In genomic region chr7:127404282-127405049, GRCh38 we compare ENCODE assay signal across 13 cellular contexts. TPM values are rescaled to one million over a fixed set of nuclear protein-coding genes. Genes with fewer than 3 reads are reported as not detected.
DNase-seq lines count a peak whose midpoint lies in the region; ATAC-seq, FAIRE-seq and TF ChIP-seq lines count a peak whose summit lies in the region.
"Had no signal": no experiment of that assay in that cellular context is flagged by ENCODE, and none has a peak within 500 bp of the region (broad histone marks: within the 10 kb centered on the region; RNA-seq: fewer than 3 reads in every experiment).

No MANE protein-coding gene starts in this region.

- in situ Hi-C loops in HAP-1 (cut with MboI; ENCODE audit: low sequenced_read_pairs), result no loop called here

- ATAC-seq in GM18508 (IDR thresholded peaks at IDR 0.05; ENCODE audit: insufficient read depth, unreplicated experiment), result peak; percentile 54
- peak; percentile 80 for ATAC-seq in HG02885 (IDR thresholded peaks at IDR 0.05; ENCODE audit: poor library complexity, unreplicated experiment)
- ATAC-seq in activated T-helper 17 cell treated with anti-CD3 and anti-CD28 coated beads, Interleukin-2, amount 50 U/mL, for 72 hours (replicated peaks), result peak; percentile 84

- H3K4me1 ChIP-seq in Peyer's patch, result no peaks in the 10 kb centered on the region
- H3K4me1 ChIP-seq in HAP-1, result no peaks in the 10 kb centered on the region
- H3K4me1 ChIP-seq: parathyroid adenoma had no signal

- FAIRE-seq in GM19239 (lab: Jason Lieb, UNC), result peak; percentile 28

- TF ChIP-seq POLR2A in Peyer's patch (IDR thresholded peaks at IDR 0.05), result no peak

- H3K36me3 Mint-ChIP-seq in activated T-helper 17 cell treated with anti-CD3 and anti-CD28 coated beads, Interleukin-2, amount 50 U/mL, for 72 hours (ENCODE audit: low read depth), result no peaks in the 10 kb centered on the region

- peaks cover 10% of the 10 kb centered on the region for H3K4me1 Mint-ChIP-seq in activated T-helper 17 cell treated with anti-CD3 and anti-CD28 coated beads, Interleukin-2, amount 50 U/mL, for 72 hours

- no peaks in the 10 kb centered on the region for H3K9me3 ChIP-seq in Peyer's patch
- no peaks in the 10 kb centered on the region for H3K9me3 ChIP-seq in HAP-1

- H3K27me3 Mint-ChIP-seq in activated T-helper 17 cell treated with anti-CD3 and anti-CD28 coated beads, Interleukin-2, amount 50 U/mL, for 72 hours, result peaks cover 5% of the 10 kb centered on the region

- peak overlapping the region; percentile 58 for H3K27ac Mint-ChIP-seq in activated T-helper 17 cell treated with anti-CD3 and anti-CD28 coated beads, Interleukin-2, amount 50 U/mL, for 72 hours

- no peak overlapping the region for H3K27ac ChIP-seq in Peyer's patch
- H3K27ac ChIP-seq: parathyroid adenoma had no signal

- DNase-seq in GM19239 (ENCODE audit: insufficient read length, low spot score), result no peak
- no peak for DNase-seq in Peyer's patch
- no peak for DNase-seq in HAP-1 (ENCODE audit: low spot score in 2 of 2)
- no peak for DNase-seq in OCI-M1 (lab: John Stamatoyannopoulos, UW)
- no peak for DNase-seq in SHP77 treated with DMSO at 0.1 percent for 48 hours (lab: John Stamatoyannopoulos, UW)
- DNase-seq: erythroblast; hypothalamus; stimulated activated naive CD4-positive, alpha-beta T cell treated with Interleukin-2 at 50 U/mL for 16 hours had no signal

- H3K27me3 ChIP-seq in Peyer's patch, result no peaks in the 10 kb centered on the region
- peaks cover 4% of the 10 kb centered on the region for H3K27me3 ChIP-seq in HAP-1 (ENCODE audit: low read depth)

- no peaks in the 10 kb centered on the region for H3K36me3 ChIP-seq in Peyer's patch
- no peaks in the 10 kb centered on the region for H3K36me3 ChIP-seq in HAP-1 (replicated peaks)

- no peaks in the 10 kb centered on the region for H3K9me3 Mint-ChIP-seq in activated T-helper 17 cell treated with anti-CD3 and anti-CD28 coated beads, Interleukin-2, amount 50 U/mL, for 72 hours

- no peak for TF ChIP-seq CTCF in Peyer's patch (IDR thresholded peaks at IDR 0.05)

- peak overlapping the region; percentile 32 for H3K4me3 Mint-ChIP-seq in activated T-helper 17 cell treated with anti-CD3 and anti-CD28 coated beads, Interleukin-2, amount 50 U/mL, for 72 hours

- H3K4me3 ChIP-seq in Peyer's patch, result no peak overlapping the region
- H3K4me3 ChIP-seq in HAP-1, result no peak overlapping the region
- H3K4me3 ChIP-seq: lung had no signal

RNA-seq across cellular contexts. Expression of gene ZNF800, which starts 12.0 kb away (rescaled TPM):
- total RNA-seq in activated T-helper 17 cell treated with anti-CD3 and anti-CD28 coated beads, Interleukin-2, amount 50 U/mL, for 72 hours, result 10 to 100 TPM; 34.8 to 37.1 TPM
- total RNA-seq in Peyer's patch, result 10 to 100 TPM; 25.9 to 48.1 (median 30.9) TPM
